24 cellular contexts compared by ENCODE assay signal in genomic region chr14:41419709-41420108, GRCh38.
"Had no signal": no experiment of that assay in that cellular context is flagged by ENCODE, and none has a peak within 500 bp of the region (broad histone marks: within the 10 kb centered on the region; RNA-seq: fewer than 3 reads in every experiment).

No MANE protein-coding gene starts in this region.

- H3K36me3 ChIP-seq: colonic mucosa, esophagus muscularis mucosa, esophagus squamous epithelium, gastrocnemius medialis, gastroesophageal sphincter, heart left ventricle, heart right ventricle had no signal

- H3K27me3 ChIP-seq: colonic mucosa, esophagus muscularis mucosa, esophagus squamous epithelium, foreskin keratinocyte, gastrocnemius medialis, gastroesophageal sphincter, heart left ventricle, heart right ventricle had no signal

- H3K27ac ChIP-seq: colonic mucosa, coronary artery, dorsolateral prefrontal cortex, epithelial cell of prostate, esophagus muscularis mucosa, esophagus squamous epithelium, foreskin keratinocyte, gastrocnemius medialis, gastroesophageal sphincter, heart left ventricle, heart right ventricle had no signal

- DNase-seq: colonic mucosa; cortex of kidney; dermis blood vessel endothelial cell; dorsolateral prefrontal cortex; effector CD4-positive, alpha-beta T cell; effector CD8-positive, alpha-beta T cell; effector memory CD4-positive, alpha-beta T cell; effector memory CD8-positive, alpha-beta T cell; endodermal cell; erythroblast; esophagus squamous epithelium; foreskin fibroblast; foreskin keratinocyte; foreskin melanocyte; gastrocnemius medialis; glutamatergic neuron; head of caudate nucleus; heart left ventricle; heart right ventricle had no signal

- H3K4me3 ChIP-seq: colonic mucosa, coronary artery, dorsolateral prefrontal cortex, esophagus muscularis mucosa, esophagus squamous epithelium, gastrocnemius medialis, gastroesophageal sphincter, heart left ventricle, heart right ventricle had no signal

- H3K4me1 ChIP-seq: colonic mucosa, esophagus muscularis mucosa, esophagus squamous epithelium, foreskin keratinocyte, gastrocnemius medialis, gastroesophageal sphincter, heart left ventricle, heart right ventricle had no signal

- ATAC-seq: effector memory CD8-positive, alpha-beta T cell; esophagus mucosa; foreskin keratinocyte; gastrocnemius medialis; gastroesophageal sphincter; heart left ventricle; heart right ventricle had no signal

- H3K9me3 ChIP-seq: colonic mucosa, esophagus muscularis mucosa, esophagus squamous epithelium, gastrocnemius medialis, gastroesophageal sphincter, heart left ventricle had no signal
